Comparison of ENCODE assay signal across 16 cellular contexts in the genomic region with DNA sequence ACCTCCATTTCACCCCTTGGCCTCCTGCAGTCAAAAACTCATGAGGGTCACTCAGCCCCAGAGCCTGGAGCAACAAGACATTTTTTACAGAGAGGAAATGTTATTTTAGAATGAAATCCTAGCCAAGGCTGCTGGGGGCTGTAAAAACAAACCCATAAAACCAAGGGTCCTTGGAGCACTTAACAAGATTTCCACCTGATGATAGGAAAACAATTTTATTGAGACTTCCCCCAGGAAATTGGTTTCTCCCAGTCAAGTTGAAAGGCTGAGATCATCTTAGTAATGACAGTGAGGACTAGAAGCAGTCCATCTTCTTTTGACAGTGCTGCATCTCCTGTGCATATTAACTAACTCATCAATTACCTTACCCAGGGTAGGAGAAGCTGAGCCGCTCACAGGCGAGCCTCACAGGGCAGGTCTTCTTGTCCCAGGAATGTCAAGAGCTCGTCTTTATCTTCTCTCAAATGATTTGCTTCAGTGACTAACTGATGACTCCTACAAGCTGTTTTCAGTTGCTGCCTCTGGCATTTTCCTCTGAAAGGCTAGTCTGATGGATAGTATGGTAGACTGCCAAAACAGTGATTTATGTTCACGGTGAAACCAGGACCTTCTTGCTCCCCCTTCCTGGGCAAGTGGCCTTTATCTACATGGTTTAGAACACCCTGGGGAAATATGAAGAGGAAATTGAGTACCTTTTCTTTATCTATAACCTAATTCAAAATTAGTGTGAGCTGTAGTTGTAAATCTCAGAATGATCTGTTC. TPM values are rescaled to one million over a fixed set of nuclear protein-coding genes. Genes with fewer than 3 reads are reported as not detected.
DNase-seq lines count a peak whose midpoint lies in the region; ATAC-seq, FAIRE-seq and TF ChIP-seq lines count a peak whose summit lies in the region.
"Had no signal": no experiment of that assay in that cellular context is flagged by ENCODE, and none has a peak within 500 bp of the region (broad histone marks: within the 10 kb centered on the region; RNA-seq: fewer than 3 reads in every experiment).

No MANE protein-coding gene starts in this region.

- no peaks in the 10 kb centered on the region for H4K20me1 ChIP-seq in GM23248 (ENCODE audit: insufficient read depth)

- H3K36me3 ChIP-seq in GM23248 (ENCODE audit: low read depth) (no peaks in the 10 kb centered on the region), Panc1 (ENCODE audit: control insufficient read depth, insufficient read depth, low read length) (no peaks in the 10 kb centered on the region), bronchial epithelial cell (ENCODE audit: control insufficient read depth, insufficient read depth, low read length) (no peaks in the 10 kb centered on the region)
- H3K36me3 ChIP-seq: right lobe of liver had no signal

- H3K27ac ChIP-seq in GM23248 = no peak overlapping the region
- no peak overlapping the region for H3K27ac ChIP-seq in Panc1 (ENCODE audit: low read length)
- H3K27ac ChIP-seq: body of pancreas, right lobe of liver had no signal

- H3K79me2 ChIP-seq in GM23248 (ENCODE audit: insufficient read depth) = no peaks in the 10 kb centered on the region

- H3K9me3 Mint-ChIP-seq in nephron progenitor cell = peaks cover 8% of the 10 kb centered on the region

- 53 to 55% methylated on average over 4 of the region's 4 CpGs for WGBS in GM23248 (ENCODE audit: low coverage in 1 of 2, low lambda C conversion rate in 2 of 2, missing lambda C conversion rate in 2 of 2), 2 experiments

- intact Hi-C loops in Panc1 (cut with micrococcal nuclease; ENCODE audit: unreplicated experiment) = no loop called here

- POLR2A ChIA-PET in Panc1 (lab: Charles Lee) = no interaction called here

- H3K27ac Mint-ChIP-seq in nephron progenitor cell = peak overlapping the region; percentile 86
- H3K27ac Mint-ChIP-seq: activated CD4-positive, alpha-beta T cell treated with anti-CD3 and anti-CD28 coated beads for 36 hours had no signal

- peaks cover 35% of the 10 kb centered on the region for H3K4me1 Mint-ChIP-seq in nephron progenitor cell
- H3K4me1 Mint-ChIP-seq: activated CD4-positive, alpha-beta T cell treated with anti-CD3 and anti-CD28 coated beads for 36 hours had no signal

- DNase-seq in GM23248 (peak; percentile 25), Panc1 (ENCODE audit: low read depth, low spot score) (no peak), bronchial epithelial cell (ENCODE audit: low read depth) (peak; percentile 69), nephron progenitor cell (no peak)
- DNase-seq in activated CD8-positive, alpha-beta memory T cell treated with anti-CD3 and anti-CD28 coated beads, Interleukin-2, amount 50 U/mL, for 48 hours = no peak
- DNase-seq: activated CD4-positive, alpha-beta T cell treated with anti-CD3 and anti-CD28 coated beads for 36 hours; body of pancreas; DMS53; hypothalamus; occipital lobe; right lobe of liver; stimulated activated CD4-positive, alpha-beta T cell treated with anti-CD3 and anti-CD28 coated beads, Interleukin-2, amount 100 ng/mL, for 24 hours; T-helper 9 cell had no signal

- no peaks in the 10 kb centered on the region for H3K9me2 ChIP-seq in GM23248 (ENCODE audit: insufficient read depth)

- FAIRE-seq in bronchial epithelial cell (lab: Jason Lieb, UNC) = no peak

- H2AFZ ChIP-seq in GM23248 = no peak overlapping the region

- ATAC-seq in Panc1 (peak; percentile 68), HG02588 (IDR thresholded peaks at IDR 0.05; ENCODE audit: unreplicated experiment) (no peak), GM18867 (IDR thresholded peaks at IDR 0.05; ENCODE audit: unreplicated experiment) (no peak)
- ATAC-seq: activated CD4-positive, alpha-beta T cell treated with anti-CD3 and anti-CD28 coated beads for 36 hours; body of pancreas; left lobe of liver; right lobe of liver had no signal

- no peak overlapping the region for H3K4me2 ChIP-seq in GM23248 (ENCODE audit: unreplicated experiment)

- H3K4me1 ChIP-seq in GM23248 (ENCODE audit: insufficient read depth) (no peaks in the 10 kb centered on the region), Panc1 (ENCODE audit: control insufficient read depth, insufficient read depth, low read length) (no peaks in the 10 kb centered on the region)
- H3K4me1 ChIP-seq: body of pancreas, right lobe of liver had no signal

- H3K9me3 ChIP-seq in GM23248 (ENCODE audit: low read depth) (no peaks in the 10 kb centered on the region), Panc1 (ENCODE audit: control insufficient read depth, insufficient read depth, low read depth, low read length) (no peaks in the 10 kb centered on the region)
- H3K9me3 ChIP-seq: body of pancreas, right lobe of liver had no signal

- CTCF ChIA-PET in Panc1 (lab: Charles Lee) = no interaction called here

- no peak overlapping the region for H3K9ac ChIP-seq in GM23248

- H3K4me3 Mint-ChIP-seq in nephron progenitor cell = peak overlapping the region; percentile 45
- H3K4me3 Mint-ChIP-seq: activated CD4-positive, alpha-beta T cell treated with anti-CD3 and anti-CD28 coated beads for 36 hours had no signal

- peaks cover 17% of the 10 kb centered on the region for H3K27me3 Mint-ChIP-seq in nephron progenitor cell (ENCODE audit: low read depth, poor library complexity)

- no peaks in the 10 kb centered on the region for H3F3A ChIP-seq in GM23248 (ENCODE audit: insufficient read depth)

- BruUV-seq in Panc1 (replicated peaks; lab: Mats Ljungman, UMichigan) = no TSS peak

- in situ Hi-C loops in GM23248 (cut with MboI) = no loop called here
- in situ Hi-C loops in Panc1 (cut with HindIII; ENCODE audit: low pct_unique_long_range_greater_than_20kb, low sequenced_read_pairs) = no loop called here

- TF ChIP-seq CTCF in Panc1 (IDR thresholded peaks at IDR 0.05) (no peak), bronchial epithelial cell (IDR thresholded peaks at IDR 0.05; ENCODE audit: insufficient read depth, low read length, severe bottlenecking) (no peak), nephron progenitor cell (IDR thresholded peaks at IDR 0.05) (no peak)

- no peaks in the 10 kb centered on the region for H3K27me3 ChIP-seq in GM23248 (replicated peaks; ENCODE audit: insufficient read depth)
- peaks cover 2% of the 10 kb centered on the region; the same call in 1 of the 2 replicates for H3K27me3 ChIP-seq in Panc1 (ENCODE audit: control insufficient read depth, insufficient read depth, low read length)
- no peaks in the 10 kb centered on the region for H3K27me3 ChIP-seq in bronchial epithelial cell (ENCODE audit: control insufficient read depth, insufficient read depth, low read length)
- H3K27me3 ChIP-seq: body of pancreas, right lobe of liver had no signal

- H3K4me3 ChIP-seq in GM23248 = no peak overlapping the region
- H3K4me3 ChIP-seq in Panc1 (ENCODE audit: low read depth in 2 of 2, low read length in 2 of 2) = no peak overlapping the region
- H3K4me3 ChIP-seq in bronchial epithelial cell (ENCODE audit: low read depth, low read length) = no peak overlapping the region
- H3K4me3 ChIP-seq: body of pancreas, right lobe of liver had no signal

- no peaks in the 10 kb centered on the region for H3K36me3 Mint-ChIP-seq in nephron progenitor cell (ENCODE audit: low read depth)

RNA-seq across cellular contexts. Expression of a gene that starts 34.6 kb away (rescaled TPM):
- 35.9 and 49.1 TPM in 2 replicates for total RNA-seq in GM23248 (2014; rRNA removed; shearing (Covaris generic))
- polyA plus RNA-seq in GM23248 (2016; fragmentation: Nextera tagmentation; extraction: Ambion mirVana) = 22.3 and 23.9 TPM in 2 replicates
- total RNA-seq in Panc1 (2021; ENCODE audit: unreplicated experiment) (38.7 TPM), bronchial epithelial cell (31.7 and 48.4 TPM in 2 replicates)
- 15.9 TPM for polyA plus RNA-seq in Panc1 (2012; ENCODE audit: insufficient read length)

RNA-seq across cellular contexts. Expression of a gene that starts 40.1 kb away (rescaled TPM):
- 10.2 and 10.4 TPM in 2 replicates for total RNA-seq in GM23248 (2014; rRNA removed; shearing (Covaris generic))
- 5.1 and 5.5 TPM in 2 replicates for polyA plus RNA-seq in GM23248 (2016; fragmentation: Nextera tagmentation; extraction: Ambion mirVana)
- total RNA-seq in Panc1 (2021; ENCODE audit: unreplicated experiment) (5.2 TPM), bronchial epithelial cell (2.4 and 3.2 TPM in 2 replicates)
- 4.8 TPM for polyA plus RNA-seq in Panc1 (2012; ENCODE audit: insufficient read length)

RNA-seq across cellular contexts. Expression of a gene that starts 52.2 kb away (rescaled TPM):
- not detected in 2 replicates for total RNA-seq in GM23248 (2014; rRNA removed; shearing (Covaris generic))
- 0.93 and 1.4 TPM in 2 replicates for polyA plus RNA-seq in GM23248 (2016; fragmentation: Nextera tagmentation; extraction: Ambion mirVana)
- 14.9 TPM for total RNA-seq in Panc1 (2021; ENCODE audit: unreplicated experiment)
- 14.9 TPM for polyA plus RNA-seq in Panc1 (2012; ENCODE audit: insufficient read length)
- total RNA-seq in bronchial epithelial cell = 18.4 and 99.9 TPM in 2 replicates
- total RNA-seq: occipital lobe had no signal

Comparison
In these comparisons a context has a peak if more than half of its experiments do, and no peak if none do; other contexts are left out.
1. DNase-seq: peak in GM23248 (single experiment) and bronchial epithelial cell (single experiment); none in Panc1 (single experiment), nephron progenitor cell (single experiment) and activated CD8-positive, alpha-beta memory T cell treated with anti-CD3 and anti-CD28 coated beads, Interleukin-2, amount 50 U/mL, for 48 hours (single experiment).
2. RNA of a gene that starts 52.2 kb away (total RNA-seq): 18.4 to 99.9 TPM in bronchial epithelial cell and 14.9 TPM in Panc1 (single experiment); not detected in GM23248; every median in the first group is over 10 times any median in the second.